Comparison of ENCODE assay signal across 8 cellular contexts in the genomic region with DNA sequence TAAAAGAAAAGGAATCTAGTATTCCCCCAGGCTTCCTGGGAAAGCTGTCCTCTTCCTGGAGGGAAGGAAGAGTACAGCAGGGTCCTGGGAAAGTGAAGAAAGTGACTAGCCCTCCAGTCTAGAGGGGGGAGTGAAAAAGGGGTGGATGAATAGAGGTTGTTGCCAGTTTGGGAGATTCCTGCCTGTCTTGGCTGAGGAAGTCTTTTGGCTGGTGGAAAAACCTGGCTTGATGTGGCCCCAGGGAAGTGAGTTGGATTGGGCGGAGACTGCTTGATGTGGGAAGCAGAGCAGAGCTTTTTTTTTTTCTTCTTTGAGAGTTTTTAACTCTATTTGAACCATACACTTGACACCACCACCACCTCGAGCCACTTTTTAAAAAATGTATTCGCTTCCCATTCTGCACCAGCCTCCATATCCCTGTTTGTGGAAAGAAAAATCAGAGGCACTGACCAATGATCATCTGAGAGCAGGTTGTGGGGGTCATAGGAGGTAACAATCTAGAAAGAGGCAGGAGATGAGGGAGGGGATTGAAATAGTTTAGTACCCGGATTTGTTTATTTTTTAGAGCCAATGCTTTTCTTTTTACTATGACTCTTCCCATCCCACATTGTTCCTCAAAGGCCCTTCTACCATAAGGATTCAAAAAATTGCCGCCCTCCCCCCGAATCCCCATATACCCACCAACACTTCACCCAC. TPM values are rescaled to one million over a fixed set of nuclear protein-coding genes. Genes with fewer than 3 reads are reported as not detected.
A peak's percentile ranks its signal among the peaks of the same experiment; 100 is the strongest.
DNase-seq lines count a peak whose midpoint lies in the region; ATAC-seq and TF ChIP-seq lines count a peak whose summit lies in the region.

No MANE protein-coding gene starts in this region.

- peaks cover 23 to 35% of the 10 kb centered on the region in 2 donors for H3K4me1 Mint-ChIP-seq in natural killer cell treated with Interleukin-12 subunit alpha and Interleukin-12 subunit beta and Interleukin-15 and Interleukin-18, amount 100 ng/mL, for 72 hours (ENCODE audit: low read depth in 2 of 2)

- ATAC-seq in SK-N-SH treated with all-trans-retinoic acid at 6 μM for 48 hours = peak; percentile 67
- no peak for ATAC-seq in natural killer cell treated with Interleukin-12 subunit alpha and Interleukin-12 subunit beta and Interleukin-15 and Interleukin-18, amount 100 ng/mL, for 72 hours
- ATAC-seq in GM21526 (IDR thresholded peaks at IDR 0.05; ENCODE audit: low FRiP score, unreplicated experiment) = no peak

- no peak overlapping the region for H3K27ac ChIP-seq in fibroblast of lung (ENCODE audit: insufficient read depth, low read length)

- no peaks in the 10 kb centered on the region for H3K27me3 Mint-ChIP-seq in natural killer cell treated with Interleukin-12 subunit alpha and Interleukin-12 subunit beta and Interleukin-15 and Interleukin-18, amount 100 ng/mL, for 72 hours

- H3K4me2 ChIP-seq in fibroblast of lung (ENCODE audit: extremely low read depth, insufficient read depth, low read length) = peak overlapping the region; percentile 61

- H3K4me3 ChIP-seq in fibroblast of lung (replicated peaks in 1 of 4; ENCODE audit: control extremely low read depth in 1 of 4, insufficient read depth in 1 of 4, low read depth in 3 of 4, low read length in 4 of 4) = peak overlapping the region; percentile 37 to 79 (median 60)

- peak overlapping the region; percentile 85 for H2AFZ ChIP-seq in fibroblast of lung (ENCODE audit: low read length)

- H4K20me1 ChIP-seq in fibroblast of lung (ENCODE audit: control insufficient read depth, extremely low read depth, insufficient read depth, low read length) = no peaks in the 10 kb centered on the region

- peaks cover 13% of the 10 kb centered on the region for H3K36me3 Mint-ChIP-seq in natural killer cell treated with Interleukin-12 subunit alpha and Interleukin-12 subunit beta and Interleukin-15 and Interleukin-18, amount 100 ng/mL, for 72 hours

- peak overlapping the region; percentile 75 for H3K4me3 Mint-ChIP-seq in natural killer cell treated with Interleukin-12 subunit alpha and Interleukin-12 subunit beta and Interleukin-15 and Interleukin-18, amount 100 ng/mL, for 72 hours

- H3K9ac ChIP-seq in fibroblast of lung (ENCODE audit: insufficient read depth, low read length) = no peak overlapping the region

- H3K9me3 Mint-ChIP-seq in natural killer cell treated with Interleukin-12 subunit alpha and Interleukin-12 subunit beta and Interleukin-15 and Interleukin-18, amount 100 ng/mL, for 72 hours = no peaks in the 10 kb centered on the region

- DNase-seq in NCI-H1417 (lab: John Stamatoyannopoulos, UW) (peak in 2 of 3 experiments; percentile 35 to 56), NCI-H1417 treated with DMSO at 0.1 percent for 48 hours (lab: John Stamatoyannopoulos, UW) (no peak), fibroblast of lung (ENCODE audit: low read depth in 2 of 2) (peak; percentile 63 to 78), NCI-H146 (lab: John Stamatoyannopoulos, UW) (no peak)
- no peak for DNase-seq in natural killer cell treated with Interleukin-12 subunit alpha and Interleukin-12 subunit beta and Interleukin-15 and Interleukin-18, amount 100 ng/mL, for 72 hours (ENCODE audit: low spot score)
- no peak for DNase-seq in activated CD4-positive, CD25-positive, alpha-beta regulatory T cell (lab: John Stamatoyannopoulos, UW)

- no peaks in the 10 kb centered on the region for H3K9me3 ChIP-seq in fibroblast of lung (ENCODE audit: control insufficient read depth, insufficient read depth, low read depth, low read length)

- no peaks in the 10 kb centered on the region for H3K79me2 ChIP-seq in fibroblast of lung (ENCODE audit: control insufficient read depth, insufficient read depth, low read length)

- H3K4me1 ChIP-seq in fibroblast of lung (ENCODE audit: control insufficient read depth, extremely low read depth, insufficient read depth, low read length) = peaks cover 5% of the 10 kb centered on the region

- no peak for TF ChIP-seq CTCF in fibroblast of lung (conservative IDR thresholded peaks at IDR 0.05 in 1 of 2, IDR thresholded peaks at IDR 0.05 in 1 of 2; ENCODE audit: low read depth in 1 of 2, low read length in 2 of 2)

- H3K27ac Mint-ChIP-seq in natural killer cell treated with Interleukin-12 subunit alpha and Interleukin-12 subunit beta and Interleukin-15 and Interleukin-18, amount 100 ng/mL, for 72 hours = peak overlapping the region; percentile 72 to 88

- no peaks in the 10 kb centered on the region for H3K27me3 ChIP-seq in fibroblast of lung (ENCODE audit: control insufficient read depth, insufficient read depth, low read length)

- H3K36me3 ChIP-seq in fibroblast of lung (ENCODE audit: control insufficient read depth, insufficient read depth, low read length) = peaks cover 2% of the 10 kb centered on the region

TF ChIP-seq in SK-N-SH treated with all-trans-retinoic acid at 6 μM for 48 hours, 23 proteins besides CTCF, POLR2A, EP300 and RAD21:
- TF ChIP-seq RARB (CRISPR knock-in tag; IDR thresholded peaks at IDR 0.05) = no peak
- TF ChIP-seq TOX (CRISPR knock-in tag; IDR thresholded peaks at IDR 0.05; ENCODE audit: borderline replicate concordance) = no peak
- TF ChIP-seq, protein P1, sequence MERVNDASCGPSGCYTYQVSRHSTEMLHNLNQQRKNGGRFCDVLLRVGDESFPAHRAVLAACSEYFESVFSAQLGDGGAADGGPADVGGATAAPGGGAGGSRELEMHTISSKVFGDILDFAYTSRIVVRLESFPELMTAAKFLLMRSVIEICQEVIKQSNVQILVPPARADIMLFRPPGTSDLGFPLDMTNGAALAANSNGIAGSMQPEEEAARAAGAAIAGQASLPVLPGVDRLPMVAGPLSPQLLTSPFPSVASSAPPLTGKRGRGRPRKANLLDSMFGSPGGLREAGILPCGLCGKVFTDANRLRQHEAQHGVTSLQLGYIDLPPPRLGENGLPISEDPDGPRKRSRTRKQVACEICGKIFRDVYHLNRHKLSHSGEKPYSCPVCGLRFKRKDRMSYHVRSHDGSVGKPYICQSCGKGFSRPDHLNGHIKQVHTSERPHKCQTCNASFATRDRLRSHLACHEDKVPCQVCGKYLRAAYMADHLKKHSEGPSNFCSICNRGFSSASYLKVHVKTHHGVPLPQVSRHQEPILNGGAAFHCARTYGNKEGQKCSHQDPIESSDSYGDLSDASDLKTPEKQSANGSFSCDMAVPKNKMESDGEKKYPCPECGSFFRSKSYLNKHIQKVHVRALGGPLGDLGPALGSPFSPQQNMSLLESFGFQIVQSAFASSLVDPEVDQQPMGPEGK (CRISPR knock-in tag; IDR thresholded peaks at IDR 0.05; ENCODE audit: borderline replicate concordance) = no peak
- no peak for TF ChIP-seq BACH2 (CRISPR knock-in tag; IDR thresholded peaks at IDR 0.05; ENCODE audit: borderline replicate concordance)
- no peak for TF ChIP-seq GLIS3 (CRISPR knock-in tag; IDR thresholded peaks at IDR 0.05)
- no peak for TF ChIP-seq OSR1 (CRISPR knock-in tag; IDR thresholded peaks at IDR 0.05)
- TF ChIP-seq ZNF8 (CRISPR knock-in tag; IDR thresholded peaks at IDR 0.05) = no peak

RNA-seq across cellular contexts. Expression of gene DTX3, which starts 0.7 kb away (rescaled TPM):
- total RNA-seq in fibroblast of lung = 16.4 and 30.4 TPM in 2 replicates
- 12.1 and 17.3 TPM in 2 replicates for polyA plus RNA-seq in fibroblast of lung
- polyA plus RNA-seq in fibroblast of lung (2012) = 11.3 and 15.0 TPM in 2 replicates
- polyA minus RNA-seq in fibroblast of lung (ENCODE audit: low replicate concordance) = 20.3 and 33.1 TPM in 2 replicates
- total RNA-seq in natural killer cell treated with Interleukin-12 subunit alpha and Interleukin-12 subunit beta and Interleukin-15 and Interleukin-18, amount 100 ng/mL, for 72 hours = 10 to 100 TPM; 15.6 to 18.4 TPM

RNA-seq across cellular contexts. Expression of gene ARHGEF25, which starts 7.3 kb away (rescaled TPM):
- 34.4 and 40.0 TPM in 2 replicates for total RNA-seq in fibroblast of lung
- 12.1 and 15.7 TPM in 2 replicates for polyA plus RNA-seq in fibroblast of lung
- polyA plus RNA-seq in fibroblast of lung (2012) = 13.0 and 19.1 TPM in 2 replicates
- 11.7 and 20.1 TPM in 2 replicates for polyA minus RNA-seq in fibroblast of lung (ENCODE audit: low replicate concordance)
- 1 to 10 TPM in 1 of 2 donors, under 1 TPM in 1; 0.52 to 4.0 TPM for total RNA-seq in natural killer cell treated with Interleukin-12 subunit alpha and Interleukin-12 subunit beta and Interleukin-15 and Interleukin-18, amount 100 ng/mL, for 72 hours

RNA-seq across cellular contexts. Expression of gene PIP4K2C, which starts 12.9 kb away (rescaled TPM):
- 9.0 and 11.9 TPM in 2 replicates for total RNA-seq in fibroblast of lung
- 24.3 and 25.2 TPM in 2 replicates for polyA plus RNA-seq in fibroblast of lung
- polyA plus RNA-seq in fibroblast of lung (2012) = 14.0 and 14.1 TPM in 2 replicates
- 17.0 and 21.8 TPM in 2 replicates for polyA minus RNA-seq in fibroblast of lung (ENCODE audit: low replicate concordance)
- 10 to 100 TPM; 25.9 to 35.7 TPM for total RNA-seq in natural killer cell treated with Interleukin-12 subunit alpha and Interleukin-12 subunit beta and Interleukin-15 and Interleukin-18, amount 100 ng/mL, for 72 hours

RNA-seq across cellular contexts. Expression of gene B4GALNT1, which starts 29.1 kb away (rescaled TPM):
- total RNA-seq in fibroblast of lung = 0.51 and 2.3 TPM in 2 replicates
- polyA plus RNA-seq in fibroblast of lung = 1.3 and 3.4 TPM in 2 replicates
- polyA plus RNA-seq in fibroblast of lung (2012) = 1.1 and 3.2 TPM in 2 replicates
- polyA minus RNA-seq in fibroblast of lung (ENCODE audit: low replicate concordance) = 1.4 and 24.5 TPM in 2 replicates
- total RNA-seq in natural killer cell treated with Interleukin-12 subunit alpha and Interleukin-12 subunit beta and Interleukin-15 and Interleukin-18, amount 100 ng/mL, for 72 hours = 1 to 10 TPM; 1.5 to 3.6 TPM

RNA-seq across cellular contexts. Expression of gene KIF5A, which starts 54.1 kb away (rescaled TPM):
- total RNA-seq in fibroblast of lung = 0.51 and 1.3 TPM in 2 replicates
- polyA plus RNA-seq in fibroblast of lung = 0.53 and 0.89 TPM in 2 replicates
- polyA plus RNA-seq in fibroblast of lung (2012) = 0.37 and 0.76 TPM in 2 replicates
- 0.19 and 3.7 TPM in 2 replicates for polyA minus RNA-seq in fibroblast of lung (ENCODE audit: low replicate concordance)
- total RNA-seq in natural killer cell treated with Interleukin-12 subunit alpha and Interleukin-12 subunit beta and Interleukin-15 and Interleukin-18, amount 100 ng/mL, for 72 hours = 1 to 10 TPM in 1 of 2 donors, under 1 TPM in 1; 0.29 to 2.0 TPM

Comparison
In these comparisons a context has a peak if more than half of its experiments do, and no peak if none do; other contexts are left out.
1. DNase-seq: peak in NCI-H1417 (2 of 3) and fibroblast of lung (2 of 2); none in NCI-H1417 treated with DMSO at 0.1 percent for 48 hours (single experiment), natural killer cell treated with Interleukin-12 subunit alpha and Interleukin-12 subunit beta and Interleukin-15 and Interleukin-18, amount 100 ng/mL, for 72 hours (single experiment), NCI-H146 (single experiment) and activated CD4-positive, CD25-positive, alpha-beta regulatory T cell (0 of 4).